In genomic region chr9:95511232-95511951, GRCh38 we compare ENCODE assay signal across 8 cellular contexts. TPM values are rescaled to one million over a fixed set of nuclear protein-coding genes. Genes with fewer than 3 reads are reported as not detected.
DNase-seq lines count a peak whose midpoint lies in the region; ATAC-seq and TF ChIP-seq lines count a peak whose summit lies in the region.

No MANE protein-coding gene starts in this region.

- no peaks in the 10 kb centered on the region for H3K9me3 Mint-ChIP-seq in memory B cell

- H3K4me3 ChIP-seq in WERI-Rb-1 (ENCODE audit: low read depth, low read length), result peak overlapping the region; percentile 92

- peak overlapping the region; percentile 98 for H3K27ac ChIP-seq in WERI-Rb-1

- H3K9me3 ChIP-seq in WERI-Rb-1 (ENCODE audit: severe bottlenecking), result no peaks in the 10 kb centered on the region

- peaks cover 4% of the 10 kb centered on the region for H3K36me3 Mint-ChIP-seq in memory B cell

- peaks cover 19% of the 10 kb centered on the region for H3K4me1 Mint-ChIP-seq in memory B cell

- DNase-seq in NCI-H345 (lab: John Stamatoyannopoulos, UW) (peak; percentile 51), NCI-H345 treated with DMSO at 0.1 percent for 48 hours (lab: John Stamatoyannopoulos, UW; ENCODE audit: unreplicated experiment) (no peak), NCI-H1417 (lab: John Stamatoyannopoulos, UW) (peak; percentile 61 to 96 (median 93)), WERI-Rb-1 (peak; percentile 92), dermis blood vessel endothelial cell (peak; percentile 79), memory B cell (ENCODE audit: low spot score in 2 of 2) (peak in 1 of 2 donors; percentile 25), superior temporal gyrus (ENCODE audit: extremely low spot score) (peak; percentile 62), posterior vena cava (ENCODE audit: low spot score) (no peak)

- TF ChIP-seq CTCF in WERI-Rb-1 (IDR thresholded peaks at IDR 0.05; ENCODE audit: low read depth, low read length), result no peak

- peak overlapping the region; percentile 63 for H3K4me3 Mint-ChIP-seq in memory B cell

- H3K36me3 ChIP-seq in WERI-Rb-1, result no peaks in the 10 kb centered on the region

- no peaks in the 10 kb centered on the region for H3K27me3 ChIP-seq in WERI-Rb-1 (ENCODE audit: insufficient read depth, low read depth, severe bottlenecking)

- no peak overlapping the region for H3K27ac Mint-ChIP-seq in memory B cell

- no peak for ATAC-seq in memory B cell (ENCODE audit: low read depth)

- peaks cover 23% of the 10 kb centered on the region for H3K27me3 Mint-ChIP-seq in memory B cell

- intact Hi-C loops in posterior vena cava (cut with DNase I), result no loop called here

RNA-seq across cellular contexts. Expression of gene PTCH1, which starts 5.4 kb away (rescaled TPM):
- total RNA-seq in dermis blood vessel endothelial cell, result 3.4 and 6.9 TPM in 2 replicates
- total RNA-seq in posterior vena cava, result 10 to 100 TPM in 1 of 2 donors, 1 to 10 TPM in 1; 4.6 to 13.2 TPM

Comparison
In these comparisons a context has a peak if more than half of its experiments do, and no peak if none do; other contexts are left out.
1. DNase-seq: peak in NCI-H345 (single experiment), NCI-H1417 (3 of 3), WERI-Rb-1 (single experiment), dermis blood vessel endothelial cell (single experiment) and superior temporal gyrus (single experiment); none in NCI-H345 treated with DMSO at 0.1 percent for 48 hours (single experiment) and posterior vena cava (single experiment).